In the genomic region with DNA sequence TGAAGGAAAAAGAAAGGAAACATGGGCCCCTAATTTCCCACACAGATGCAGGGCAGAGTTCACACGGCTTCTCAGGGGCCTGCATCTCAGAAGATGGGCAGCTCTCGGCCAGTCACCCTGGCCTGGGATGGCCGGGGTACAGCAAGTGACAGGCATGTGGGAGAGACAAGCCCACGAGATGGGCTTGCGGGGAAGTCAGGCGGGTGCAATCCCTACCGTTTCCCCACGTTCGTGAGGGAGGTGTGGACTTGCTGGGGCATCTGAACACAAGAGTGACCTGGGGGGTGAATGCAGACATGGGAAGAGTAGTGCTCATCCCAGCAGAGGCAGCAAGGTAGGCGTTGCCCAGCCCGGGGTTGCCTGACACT, we compare ENCODE assay signal across 32 cellular contexts. TPM values are rescaled to one million over a fixed set of nuclear protein-coding genes. Genes with fewer than 3 reads are reported as not detected.
"Had no signal": no experiment of that assay in that cellular context is flagged by ENCODE, and none has a peak within 500 bp of the region (broad histone marks: within the 10 kb centered on the region; RNA-seq: fewer than 3 reads in every experiment).

No MANE protein-coding gene starts in this region.

- ATAC-seq: activated CD4-positive, alpha-beta T cell treated with anti-CD3 and anti-CD28 coated beads for 36 hours; activated CD8-positive, alpha-beta memory T cell treated with anti-CD3 and anti-CD28 coated beads, Interleukin-2, amount 10 ng/mL, durations not matched to agents 7 days and 5 days; activated CD8-positive, alpha-beta T cell treated with anti-CD3 and anti-CD28 coated beads, Interleukin-2, amount 10 ng/mL, durations not matched to agents 7 days and 5 days; activated T-cell treated with anti-CD3 and anti-CD28 coated beads, Interleukin-2, amount 50 U/mL, for 4 hours; activated T-helper 17 cell treated with anti-CD3 and anti-CD28 coated beads, Interleukin-2, amount 50 U/mL, for 72 hours; effector memory CD8-positive, alpha-beta T cell; foreskin keratinocyte; gastrocnemius medialis; T-helper 17 cell had no signal

- H3K4me1 ChIP-seq: esophagus muscularis mucosa, foreskin keratinocyte, gastrocnemius medialis had no signal

- DNase-seq: activated CD4-positive, alpha-beta memory T cell treated with anti-CD3 and anti-CD28 coated beads for 36 hours; activated CD4-positive, alpha-beta T cell treated with anti-CD3 and anti-CD28 coated beads for 36 hours; activated CD4-positive, alpha-beta T cell treated with anti-CD3 and anti-CD28 coated beads, Interleukin-2, amount 10 ng/mL, durations not matched to agents 24 days and 14 days; activated CD4-positive, CD25-positive, alpha-beta regulatory T cell; activated CD4-positive, CD25-positive, alpha-beta regulatory T cell treated with anti-CD3 and anti-CD28 coated beads, Interleukin-2, amount 50 U/mL, for 72 hours; activated CD8-positive, alpha-beta memory T cell treated with anti-CD3 and anti-CD28 coated beads, Interleukin-2, amount 10 ng/mL, durations not matched to agents 7 days and 5 days; activated CD8-positive, alpha-beta T cell treated with anti-CD3 and anti-CD28 coated beads, Interleukin-2, amount 10 ng/mL, durations not matched to agents 7 days and 5 days; activated effector memory CD4-positive, alpha-beta T cell treated with Interleukin-2 at 50 U/mL for 16 hours; activated gamma-delta T cell treated with Interleukin-2 at 50 U/mL for 16 hours; activated naive CD4-positive, alpha-beta T cell treated with anti-CD3 and anti-CD28 coated beads, Interleukin-2, amount 50 U/mL, for 16 hours; activated naive CD4-positive, alpha-beta T cell treated with Interleukin-2 at 50 U/mL for 16 hours; activated T-cell treated with anti-CD3 and anti-CD28 coated beads, Interleukin-2, amount 50 U/mL, for 4 hours; amniotic stem cell; anterior cingulate cortex; brain microvascular endothelial cell; caudate nucleus; cortex of kidney; dermis blood vessel endothelial cell; effector CD4-positive, alpha-beta T cell; effector memory CD8-positive, alpha-beta T cell; erythroblast; foreskin keratinocyte; gastrocnemius medialis; glutamatergic neuron; T-helper 1 cell; T-helper 17 cell; T1000; WERI-Rb-1 had no signal

- FAIRE-seq: astrocyte, colon had no signal

- H3K4me3 ChIP-seq: esophagus muscularis mucosa, gastrocnemius medialis had no signal

- H3K36me3 ChIP-seq: brain microvascular endothelial cell, esophagus muscularis mucosa, gastrocnemius medialis, WERI-Rb-1 had no signal

- H3K9me3 ChIP-seq: esophagus muscularis mucosa, gastrocnemius medialis had no signal

RNA-seq across cellular contexts. Expression of a gene that starts 58.7 kb away (rescaled TPM):
- total RNA-seq: activated CD4-positive, alpha-beta T cell treated with anti-CD3 and anti-CD28 coated beads for 36 hours had no signal
